ENCODE assay signal across 6 cellular contexts in the genomic region with DNA sequence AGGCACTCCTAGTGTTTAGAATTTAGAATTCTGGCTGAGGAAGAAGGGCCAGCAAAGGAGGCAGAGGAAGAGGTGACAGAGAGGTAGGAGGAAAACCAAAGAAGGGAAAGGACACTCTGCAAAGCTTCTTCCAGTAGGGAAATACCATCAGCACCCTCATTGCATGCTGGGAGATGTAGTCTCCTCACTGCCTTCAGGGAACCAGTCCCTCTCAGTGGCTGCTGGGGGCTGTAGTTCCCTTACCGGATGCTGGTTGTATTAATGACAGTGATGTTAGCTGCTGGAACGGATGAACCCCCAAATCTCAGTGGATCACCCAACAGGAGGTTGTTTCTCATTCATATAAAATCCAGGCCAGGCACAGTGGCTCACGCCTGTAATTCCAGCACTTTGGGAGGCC. TPM values are rescaled to one million over a fixed set of nuclear protein-coding genes. Genes with fewer than 3 reads are reported as not detected.
DNase-seq lines count a peak whose midpoint lies in the region; ATAC-seq, FAIRE-seq and TF ChIP-seq lines count a peak whose summit lies in the region.

No MANE protein-coding gene starts in this region.

- no peaks in the 10 kb centered on the region for H3K4me1 ChIP-seq in foreskin keratinocyte

- TF ChIP-seq CTCF in foreskin keratinocyte (conservative IDR thresholded peaks at IDR 0.05) (no peak), omental fat pad (IDR thresholded peaks at IDR 0.05) (no peak)

- no peak for FAIRE-seq in urothelium cell line (lab: Jason Lieb, UNC)

- no peak overlapping the region for H3K27ac ChIP-seq in foreskin keratinocyte

- H3K27me3 ChIP-seq in foreskin keratinocyte: no peaks in the 10 kb centered on the region

- DNase-seq in D341Med (ENCODE audit: low spot score): peak; percentile 78
- peak; percentile 61 for DNase-seq in HCEC 1CT
- DNase-seq in foreskin keratinocyte: peak in 1 of 2 donors; percentile 55
- DNase-seq in urothelium cell line (ENCODE audit: low spot score): peak; percentile 67
- no peak for DNase-seq in omental fat pad (ENCODE audit: low spot score)

- peak; percentile 89 for ATAC-seq in SK-N-SH treated with all-trans-retinoic acid at 6 μM for 48 hours
- ATAC-seq in foreskin keratinocyte: peak; percentile 35
- ATAC-seq in omental fat pad (ENCODE audit: low FRiP score): no peak

TF ChIP-seq in SK-N-SH treated with all-trans-retinoic acid at 6 μM for 48 hours, 23 proteins besides CTCF, POLR2A, EP300 and RAD21:
- TF ChIP-seq BACH2 (CRISPR knock-in tag; IDR thresholded peaks at IDR 0.05; ENCODE audit: borderline replicate concordance): no peak
- no peak for TF ChIP-seq ZFP3 (CRISPR knock-in tag; IDR thresholded peaks at IDR 0.05)
- no peak for TF ChIP-seq CSDC2 (CRISPR knock-in tag; IDR thresholded peaks at IDR 0.05)
- TF ChIP-seq OSR1 (CRISPR knock-in tag; IDR thresholded peaks at IDR 0.05): no peak
- TF ChIP-seq ISL1 (CRISPR knock-in tag; IDR thresholded peaks at IDR 0.05): no peak
- TF ChIP-seq ARNTL (CRISPR knock-in tag; IDR thresholded peaks at IDR 0.05; ENCODE audit: borderline replicate concordance, low read depth): no peak
- no peak for TF ChIP-seq RARB (CRISPR knock-in tag; IDR thresholded peaks at IDR 0.05)
- TF ChIP-seq, protein P1, sequence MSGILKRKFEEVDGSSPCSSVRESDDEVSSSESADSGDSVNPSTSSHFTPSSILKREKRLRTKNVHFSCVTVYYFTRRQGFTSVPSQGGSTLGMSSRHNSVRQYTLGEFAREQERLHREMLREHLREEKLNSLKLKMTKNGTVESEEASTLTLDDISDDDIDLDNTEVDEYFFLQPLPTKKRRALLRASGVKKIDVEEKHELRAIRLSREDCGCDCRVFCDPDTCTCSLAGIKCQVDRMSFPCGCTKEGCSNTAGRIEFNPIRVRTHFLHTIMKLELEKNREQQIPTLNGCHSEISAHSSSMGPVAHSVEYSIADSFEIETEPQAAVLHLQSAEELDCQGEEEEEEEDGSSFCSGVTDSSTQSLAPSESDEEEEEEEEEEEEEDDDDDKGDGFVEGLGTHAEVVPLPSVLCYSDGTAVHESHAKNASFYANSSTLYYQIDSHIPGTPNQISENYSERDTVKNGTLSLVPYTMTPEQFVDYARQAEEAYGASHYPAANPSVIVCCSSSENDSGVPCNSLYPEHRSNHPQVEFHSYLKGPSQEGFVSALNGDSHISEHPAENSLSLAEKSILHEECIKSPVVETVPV (CRISPR knock-in tag; IDR thresholded peaks at IDR 0.05): no peak
- no peak for TF ChIP-seq ZNF70 (CRISPR knock-in tag; IDR thresholded peaks at IDR 0.05)

RNA-seq across cellular contexts. Expression of a gene that starts 10.1 kb away (rescaled TPM):
- total RNA-seq in foreskin keratinocyte (0.25 and 0.37 TPM in 2 replicates), omental fat pad (under 1 TPM; 0.12 to 0.63 (median 0.33) TPM)
- 0.26 and 0.41 TPM in 2 replicates for polyA plus RNA-seq in foreskin keratinocyte

RNA-seq across cellular contexts. Expression of a gene that starts 12.3 kb away (rescaled TPM):
- total RNA-seq in foreskin keratinocyte: 113 and 128 TPM in 2 replicates
- 213 and 216 TPM in 2 replicates for polyA plus RNA-seq in foreskin keratinocyte
- 100 to 1,000 TPM in 1 of 4 donors, 10 to 100 TPM in 3; 72.2 to 102 (median 75.3) TPM for total RNA-seq in omental fat pad

RNA-seq across cellular contexts. Expression of a gene that starts 39.4 kb away (rescaled TPM):
- total RNA-seq in foreskin keratinocyte (0.11 TPM in 1 of 2 replicates, not detected in the other), omental fat pad (not detected)
- polyA plus RNA-seq in foreskin keratinocyte: not detected in 2 replicates

RNA-seq across cellular contexts. Expression of a gene that starts 39.9 kb away (rescaled TPM):
- total RNA-seq in foreskin keratinocyte (2.6 and 2.8 TPM in 2 replicates), omental fat pad (10 to 100 TPM in 1 of 4 donors, 1 to 10 TPM in 3; 2.0 to 11.5 (median 5.1) TPM)
- polyA plus RNA-seq in foreskin keratinocyte: 3.7 and 4.0 TPM in 2 replicates

RNA-seq across cellular contexts. Expression of a gene that starts 42.2 kb away (rescaled TPM):
- 54.9 and 59.6 TPM in 2 replicates for total RNA-seq in foreskin keratinocyte
- 43.9 and 50.7 TPM in 2 replicates for polyA plus RNA-seq in foreskin keratinocyte
- 10 to 100 TPM; 19.5 to 90.5 (median 31.5) TPM for total RNA-seq in omental fat pad
